1 cellular context compared by ENCODE assay signal in the genomic region with DNA sequence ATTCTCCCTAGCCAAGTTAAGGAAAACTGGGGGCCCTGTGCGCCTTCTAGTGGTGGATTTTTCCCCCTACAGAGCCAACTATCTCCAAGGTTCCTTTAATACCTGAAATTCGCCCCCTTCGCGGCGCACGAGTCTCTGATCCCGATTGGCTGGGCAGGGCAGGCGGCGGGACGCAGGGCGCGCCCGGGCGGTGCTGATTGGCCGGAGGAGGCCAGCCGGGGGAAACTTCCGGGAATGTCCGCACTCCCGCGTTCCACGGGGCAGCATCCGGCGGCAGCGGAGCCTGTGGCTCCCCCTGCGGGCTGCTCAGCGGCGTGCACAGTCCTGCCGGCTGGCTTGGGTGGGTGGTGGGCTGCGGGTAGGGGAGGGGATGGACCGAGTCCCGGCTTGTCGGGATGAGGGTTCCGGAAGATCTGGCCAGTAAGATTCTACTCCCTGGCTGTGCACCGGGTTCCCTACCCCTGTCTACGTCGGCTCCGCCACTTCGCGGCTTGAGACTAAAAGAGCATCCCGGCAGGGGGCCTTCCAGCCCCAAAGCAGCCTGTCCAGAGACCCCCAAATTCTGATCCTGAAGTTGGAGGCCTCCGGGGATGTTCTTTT.
TF ChIP-seq lines count a peak whose summit lies in the region.

TSS of gene NABP2 (plus strand) at position 241 of the 600 bp plus-strand sequence. CDS start 515 bp downstream, outside the sequence.

TF ChIP-seq in HepG2, 621 proteins besides CTCF, POLR2A, EP300 and RAD21 (continued from another document and continues in another):
- TF ChIP-seq, protein P1, sequence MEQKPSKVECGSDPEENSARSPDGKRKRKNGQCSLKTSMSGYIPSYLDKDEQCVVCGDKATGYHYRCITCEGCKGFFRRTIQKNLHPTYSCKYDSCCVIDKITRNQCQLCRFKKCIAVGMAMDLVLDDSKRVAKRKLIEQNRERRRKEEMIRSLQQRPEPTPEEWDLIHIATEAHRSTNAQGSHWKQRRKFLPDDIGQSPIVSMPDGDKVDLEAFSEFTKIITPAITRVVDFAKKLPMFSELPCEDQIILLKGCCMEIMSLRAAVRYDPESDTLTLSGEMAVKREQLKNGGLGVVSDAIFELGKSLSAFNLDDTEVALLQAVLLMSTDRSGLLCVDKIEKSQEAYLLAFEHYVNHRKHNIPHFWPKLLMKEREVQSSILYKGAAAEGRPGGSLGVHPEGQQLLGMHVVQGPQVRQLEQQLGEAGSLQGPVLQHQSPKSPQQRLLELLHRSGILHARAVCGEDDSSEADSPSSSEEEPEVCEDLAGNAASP (CRISPR knock-in tag; IDR thresholded peaks at IDR 0.05; ENCODE audit: borderline replicate concordance), result peak; percentile 33; the same call in 1 of the 2 replicates
- no peak for TF ChIP-seq SSRP1 (CRISPR knock-in tag; IDR thresholded peaks at IDR 0.05)
- TF ChIP-seq ARID3A (IDR thresholded peaks at IDR 0.05; ENCODE audit: low read depth, low read length), result no peak; the same call in 1 of the 2 replicates
- TF ChIP-seq KAT7 (CRISPR knock-in tag; IDR thresholded peaks at IDR 0.05; ENCODE audit: borderline replicate concordance), result no peak
- no peak for TF ChIP-seq MTA1 (CRISPR knock-in tag; IDR thresholded peaks at IDR 0.05; ENCODE audit: borderline replicate concordance)
- peak; percentile 33; the same call in 1 of the 2 replicates for TF ChIP-seq RXRB (CRISPR knock-in tag; IDR thresholded peaks at IDR 0.05; ENCODE audit: borderline replicate concordance)
- no peak for TF ChIP-seq ZNF672 (CRISPR knock-in tag; IDR thresholded peaks at IDR 0.05)
- TF ChIP-seq ZNF713 (CRISPR knock-in tag; IDR thresholded peaks at IDR 0.05), result no peak
- no peak for TF ChIP-seq FOXP1 (IDR thresholded peaks at IDR 0.05)
- TF ChIP-seq FOXP1 (CRISPR knock-in tag; IDR thresholded peaks at IDR 0.05), result no peak
- TF ChIP-seq ZNF557 (CRISPR knock-in tag; IDR thresholded peaks at IDR 0.05), result no peak
- 0 out of 2 replicates have a peak, but pooled peaks have one; percentile 13 for TF ChIP-seq ZNF263 (CRISPR knock-in tag; IDR thresholded peaks at IDR 0.05)
- TF ChIP-seq TBX3 (IDR thresholded peaks at IDR 0.05; ENCODE audit: borderline replicate concordance), result no peak
- no peak for TF ChIP-seq PTBP1 (IDR thresholded peaks at IDR 0.05; ENCODE audit: low read depth, low read length, poor library complexity, severe bottlenecking)
- TF ChIP-seq CBX2 (IDR thresholded peaks at IDR 0.05; ENCODE audit: low read depth, low read length), result no peak
- TF ChIP-seq CBX2 (CRISPR knock-in tag; IDR thresholded peaks at IDR 0.05; ENCODE audit: low read depth), result no peak
- TF ChIP-seq, protein P2, sequence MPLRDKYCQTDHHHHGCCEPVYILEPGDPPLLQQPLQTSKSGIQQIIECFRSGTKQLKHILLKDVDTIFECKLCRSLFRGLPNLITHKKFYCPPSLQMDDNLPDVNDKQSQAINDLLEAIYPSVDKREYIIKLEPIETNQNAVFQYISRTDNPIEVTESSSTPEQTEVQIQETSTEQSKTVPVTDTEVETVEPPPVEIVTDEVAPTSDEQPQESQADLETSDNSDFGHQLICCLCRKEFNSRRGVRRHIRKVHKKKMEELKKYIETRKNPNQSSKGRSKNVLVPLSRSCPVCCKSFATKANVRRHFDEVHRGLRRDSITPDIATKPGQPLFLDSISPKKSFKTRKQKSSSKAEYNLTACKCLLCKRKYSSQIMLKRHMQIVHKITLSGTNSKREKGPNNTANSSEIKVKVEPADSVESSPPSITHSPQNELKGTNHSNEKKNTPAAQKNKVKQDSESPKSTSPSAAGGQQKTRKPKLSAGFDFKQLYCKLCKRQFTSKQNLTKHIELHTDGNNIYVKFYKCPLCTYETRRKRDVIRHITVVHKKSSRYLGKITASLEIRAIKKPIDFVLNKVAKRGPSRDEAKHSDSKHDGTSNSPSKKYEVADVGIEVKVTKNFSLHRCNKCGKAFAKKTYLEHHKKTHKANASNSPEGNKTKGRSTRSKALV (CRISPR knock-in tag; IDR thresholded peaks at IDR 0.05), result 0 out of 2 replicates have a peak, but pooled peaks have one; percentile 29
- no peak for TF ChIP-seq PBX2 (CRISPR knock-in tag; IDR thresholded peaks at IDR 0.05)
- TF ChIP-seq RAD51 (IDR thresholded peaks at IDR 0.05; ENCODE audit: borderline replicate concordance), result no peak
- no peak for TF ChIP-seq RFX3 (CRISPR knock-in tag; IDR thresholded peaks at IDR 0.05)
- peak; percentile 85; the same call in 1 of the 2 replicates for TF ChIP-seq ZNF878 (CRISPR knock-in tag; IDR thresholded peaks at IDR 0.05)
- no peak for TF ChIP-seq ZNF790 (CRISPR knock-in tag; IDR thresholded peaks at IDR 0.05; ENCODE audit: borderline replicate concordance)
- no peak for TF ChIP-seq FOXM1 (CRISPR knock-in tag; IDR thresholded peaks at IDR 0.05)
- no peak for TF ChIP-seq DR1 (CRISPR knock-in tag; IDR thresholded peaks at IDR 0.05)
- no peak for TF ChIP-seq ZNF383 (CRISPR knock-in tag; IDR thresholded peaks at IDR 0.05; ENCODE audit: borderline replicate concordance)
- no peak for TF ChIP-seq ZNF10 (CRISPR knock-in tag; IDR thresholded peaks at IDR 0.05; ENCODE audit: borderline replicate concordance, low read depth)
- TF ChIP-seq MLX (CRISPR knock-in tag; IDR thresholded peaks at IDR 0.05), result 0 out of 2 replicates have a peak, but pooled peaks have one; percentile 15
- TF ChIP-seq, protein P3, sequence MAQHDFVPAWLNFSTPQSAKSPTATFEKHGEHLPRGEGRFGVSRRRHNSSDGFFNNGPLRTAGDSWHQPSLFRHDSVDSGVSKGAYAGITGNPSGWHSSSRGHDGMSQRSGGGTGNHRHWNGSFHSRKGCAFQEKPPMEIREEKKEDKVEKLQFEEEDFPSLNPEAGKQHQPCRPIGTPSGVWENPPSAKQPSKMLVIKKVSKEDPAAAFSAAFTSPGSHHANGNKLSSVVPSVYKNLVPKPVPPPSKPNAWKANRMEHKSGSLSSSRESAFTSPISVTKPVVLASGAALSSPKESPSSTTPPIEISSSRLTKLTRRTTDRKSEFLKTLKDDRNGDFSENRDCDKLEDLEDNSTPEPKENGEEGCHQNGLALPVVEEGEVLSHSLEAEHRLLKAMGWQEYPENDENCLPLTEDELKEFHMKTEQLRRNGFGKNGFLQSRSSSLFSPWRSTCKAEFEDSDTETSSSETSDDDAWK (CRISPR knock-in tag; IDR thresholded peaks at IDR 0.05), result no peak
- TF ChIP-seq, protein P4, sequence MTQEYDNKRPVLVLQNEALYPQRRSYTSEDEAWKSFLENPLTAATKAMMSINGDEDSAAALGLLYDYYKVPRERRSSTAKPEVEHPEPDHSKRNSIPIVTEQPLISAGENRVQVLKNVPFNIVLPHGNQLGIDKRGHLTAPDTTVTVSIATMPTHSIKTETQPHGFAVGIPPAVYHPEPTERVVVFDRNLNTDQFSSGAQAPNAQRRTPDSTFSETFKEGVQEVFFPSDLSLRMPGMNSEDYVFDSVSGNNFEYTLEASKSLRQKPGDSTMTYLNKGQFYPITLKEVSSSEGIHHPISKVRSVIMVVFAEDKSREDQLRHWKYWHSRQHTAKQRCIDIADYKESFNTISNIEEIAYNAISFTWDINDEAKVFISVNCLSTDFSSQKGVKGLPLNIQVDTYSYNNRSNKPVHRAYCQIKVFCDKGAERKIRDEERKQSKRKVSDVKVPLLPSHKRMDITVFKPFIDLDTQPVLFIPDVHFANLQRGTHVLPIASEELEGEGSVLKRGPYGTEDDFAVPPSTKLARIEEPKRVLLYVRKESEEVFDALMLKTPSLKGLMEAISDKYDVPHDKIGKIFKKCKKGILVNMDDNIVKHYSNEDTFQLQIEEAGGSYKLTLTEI (CRISPR knock-in tag; conservative IDR thresholded peaks at IDR 0.05), result no peak
- TF ChIP-seq ZNF160 (CRISPR knock-in tag; IDR thresholded peaks at IDR 0.05), result no peak
- peak; percentile 75; the same call in 1 of the 2 replicates for TF ChIP-seq ZNF563 (CRISPR knock-in tag; IDR thresholded peaks at IDR 0.05)
- TF ChIP-seq NR2F6 (IDR thresholded peaks at IDR 0.05), result no peak
- peak; percentile 59; the same call in 1 of the 2 replicates for TF ChIP-seq NR2F6 (CRISPR knock-in tag; IDR thresholded peaks at IDR 0.05)
- TF ChIP-seq, protein P5, sequence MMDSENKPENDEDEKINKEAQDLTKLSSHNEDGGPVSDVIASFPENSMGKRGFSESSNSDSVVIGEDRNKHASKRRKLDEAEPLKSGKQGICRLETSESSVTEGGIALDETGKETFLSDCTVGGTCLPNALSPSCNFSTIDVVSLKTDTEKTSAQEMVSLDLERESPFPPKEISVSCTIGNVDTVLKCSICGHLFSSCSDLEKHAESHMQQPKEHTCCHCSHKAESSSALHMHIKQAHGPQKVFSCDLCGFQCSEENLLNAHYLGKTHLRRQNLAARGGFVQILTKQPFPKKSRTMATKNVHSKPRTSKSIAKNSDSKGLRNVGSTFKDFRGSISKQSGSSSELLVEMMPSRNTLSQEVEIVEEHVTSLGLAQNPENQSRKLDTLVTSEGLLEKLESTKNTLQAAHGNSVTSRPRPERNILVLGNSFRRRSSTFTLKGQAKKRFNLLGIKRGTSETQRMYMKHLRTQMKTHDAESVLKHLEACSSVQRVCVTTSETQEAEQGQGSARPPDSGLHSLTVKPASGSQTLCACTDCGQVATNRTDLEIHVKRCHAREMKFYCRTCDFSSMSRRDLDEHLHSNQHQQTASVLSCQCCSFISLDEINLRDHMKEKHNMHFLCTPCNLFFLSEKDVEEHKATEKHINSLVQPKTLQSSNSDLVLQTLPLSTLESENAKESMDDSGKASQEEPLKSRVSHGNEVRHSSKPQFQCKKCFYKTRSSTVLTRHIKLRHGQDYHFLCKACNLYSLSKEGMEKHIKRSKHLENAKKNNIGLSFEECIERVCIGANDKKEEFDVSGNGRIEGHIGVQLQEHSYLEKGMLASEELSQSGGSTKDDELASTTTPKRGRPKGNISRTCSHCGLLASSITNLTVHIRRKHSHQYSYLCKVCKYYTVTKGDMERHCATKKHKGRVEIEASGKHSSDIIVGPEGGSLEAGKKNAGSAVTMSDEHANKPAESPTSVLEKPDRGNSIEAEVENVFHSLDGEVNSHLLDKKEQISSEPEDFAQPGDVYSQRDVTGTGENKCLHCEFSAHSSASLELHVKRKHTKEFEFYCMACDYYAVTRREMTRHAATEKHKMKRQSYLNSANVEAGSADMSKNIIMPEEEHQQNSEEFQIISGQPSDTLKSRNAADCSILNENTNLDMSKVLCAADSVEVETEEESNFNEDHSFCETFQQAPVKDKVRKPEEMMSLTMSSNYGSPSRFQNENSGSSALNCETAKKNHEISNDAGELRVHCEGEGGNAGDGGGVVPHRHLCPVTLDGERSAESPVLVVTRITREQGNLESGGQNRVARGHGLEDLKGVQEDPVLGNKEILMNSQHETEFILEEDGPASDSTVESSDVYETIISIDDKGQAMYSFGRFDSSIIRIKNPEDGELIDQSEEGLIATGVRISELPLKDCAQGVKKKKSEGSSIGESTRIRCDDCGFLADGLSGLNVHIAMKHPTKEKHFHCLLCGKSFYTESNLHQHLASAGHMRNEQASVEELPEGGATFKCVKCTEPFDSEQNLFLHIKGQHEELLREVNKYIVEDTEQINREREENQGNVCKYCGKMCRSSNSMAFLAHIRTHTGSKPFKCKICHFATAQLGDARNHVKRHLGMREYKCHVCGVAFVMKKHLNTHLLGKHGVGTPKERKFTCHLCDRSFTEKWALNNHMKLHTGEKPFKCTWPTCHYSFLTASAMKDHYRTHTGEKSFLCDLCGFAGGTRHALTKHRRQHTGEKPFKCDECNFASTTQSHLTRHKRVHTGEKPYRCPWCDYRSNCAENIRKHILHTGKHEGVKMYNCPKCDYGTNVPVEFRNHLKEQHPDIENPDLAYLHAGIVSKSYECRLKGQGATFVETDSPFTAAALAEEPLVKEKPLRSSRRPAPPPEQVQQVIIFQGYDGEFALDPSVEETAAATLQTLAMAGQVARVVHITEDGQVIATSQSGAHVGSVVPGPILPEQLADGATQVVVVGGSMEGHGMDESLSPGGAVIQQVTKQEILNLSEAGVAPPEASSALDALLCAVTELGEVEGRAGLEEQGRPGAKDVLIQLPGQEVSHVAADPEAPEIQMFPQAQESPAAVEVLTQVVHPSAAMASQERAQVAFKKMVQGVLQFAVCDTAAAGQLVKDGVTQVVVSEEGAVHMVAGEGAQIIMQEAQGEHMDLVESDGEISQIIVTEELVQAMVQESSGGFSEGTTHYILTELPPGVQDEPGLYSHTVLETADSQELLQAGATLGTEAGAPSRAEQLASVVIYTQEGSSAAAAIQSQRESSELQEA (CRISPR knock-in tag; IDR thresholded peaks at IDR 0.05; ENCODE audit: not compliant biosample characterization), result no peak
- no peak for TF ChIP-seq ZNF558 (CRISPR knock-in tag; IDR thresholded peaks at IDR 0.05; ENCODE audit: borderline replicate concordance)
- TF ChIP-seq, protein P6, sequence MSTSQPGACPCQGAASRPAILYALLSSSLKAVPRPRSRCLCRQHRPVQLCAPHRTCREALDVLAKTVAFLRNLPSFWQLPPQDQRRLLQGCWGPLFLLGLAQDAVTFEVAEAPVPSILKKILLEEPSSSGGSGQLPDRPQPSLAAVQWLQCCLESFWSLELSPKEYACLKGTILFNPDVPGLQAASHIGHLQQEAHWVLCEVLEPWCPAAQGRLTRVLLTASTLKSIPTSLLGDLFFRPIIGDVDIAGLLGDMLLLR (CRISPR knock-in tag; IDR thresholded peaks at IDR 0.05), result no peak
- TF ChIP-seq SMAD9 (CRISPR knock-in tag; IDR thresholded peaks at IDR 0.05), result no peak
- TF ChIP-seq SAP130 (CRISPR knock-in tag; IDR thresholded peaks at IDR 0.05; ENCODE audit: low read depth), result peak; percentile 80
- no peak for TF ChIP-seq PAWR (CRISPR knock-in tag; IDR thresholded peaks at IDR 0.05; ENCODE audit: borderline replicate concordance)
- TF ChIP-seq U2AF1 (optimal IDR thresholded peaks at IDR 0.05; ENCODE audit: low read depth, low read length), result no peak
- TF ChIP-seq RBFOX2 (IDR thresholded peaks at IDR 0.05; ENCODE audit: low read depth, low read length), result peak; percentile 74
- TF ChIP-seq JARID2 (CRISPR knock-in tag; IDR thresholded peaks at IDR 0.05; ENCODE audit: insufficient replicate concordance), result no peak
